In the genomic region with DNA sequence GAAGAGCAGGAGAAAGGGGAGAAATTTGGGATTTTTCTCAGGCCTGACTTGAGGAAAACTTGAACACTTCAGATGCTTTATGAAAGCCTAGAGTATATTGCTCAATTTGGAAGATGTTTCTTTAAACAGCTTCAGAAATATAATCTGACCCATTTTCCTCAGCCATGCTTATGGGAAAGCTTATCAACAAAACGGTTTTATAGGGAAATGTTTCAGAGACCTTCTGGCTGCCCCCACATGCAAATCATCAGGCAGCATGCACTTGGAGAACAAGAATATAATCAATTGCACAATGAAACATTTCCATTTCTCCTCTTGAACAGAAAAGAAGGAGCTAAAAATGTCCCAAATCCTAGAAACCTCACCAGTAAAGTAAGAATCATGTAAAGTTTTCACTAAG, we compare ENCODE assay signal across 29 cellular contexts.
"Had no signal": no experiment of that assay in that cellular context is flagged by ENCODE, and none has a peak within 500 bp of the region (broad histone marks: within the 10 kb centered on the region; RNA-seq: fewer than 3 reads in every experiment).

No MANE protein-coding gene starts in this region.

- DNase-seq: activated CD4-positive, alpha-beta T cell treated with anti-CD3 and anti-CD28 coated beads, Interleukin-2, amount 10 ng/mL, durations not matched to agents 24 days and 14 days; activated CD4-positive, alpha-beta T cell treated with anti-CD3 and anti-CD28 coated beads, Interleukin-2, amount 50 U/mL, for 4 hours; activated CD8-positive, alpha-beta T cell treated with anti-CD3 and anti-CD28 coated beads for 36 hours; activated gamma-delta T cell treated with Interleukin-2 at 50 U/mL for 16 hours; activated naive CD4-positive, alpha-beta T cell treated with anti-CD3 and anti-CD28 coated beads for 36 hours; activated T-cell treated with anti-CD3 and anti-CD28 coated beads, Interleukin-2, amount 50 U/mL, for 4 hours; anterior cingulate cortex; caudate nucleus; MM.1S; MV-4-11; NCI-H1092 treated with DMSO at 0.1 percent for 48 hours; NCI-H1417; NCI-H146; NCI-H187 treated with DMSO at 0.1 percent for 48 hours; NCI-H2081; NCI-H2171 treated with DMSO at 0.1 percent for 48 hours; NCI-H2227 treated with DMSO at 0.1 percent for 48 hours; NCI-H446; NCI-H510A treated with DMSO at 0.1 percent for 48 hours; SHP77; SJCRH30; T1000; WERI-Rb-1 had no signal

- H3K4me3 Mint-ChIP-seq: activated CD4-positive, alpha-beta T cell treated with anti-CD3 and anti-CD28 coated beads, Interleukin-2, amount 10 ng/mL, durations not matched to agents 24 days and 14 days; activated CD8-positive, alpha-beta T cell treated with anti-CD3 and anti-CD28 coated beads for 36 hours; activated naive CD4-positive, alpha-beta T cell treated with anti-CD3 and anti-CD28 coated beads for 36 hours; activated T-cell treated with anti-CD3 and anti-CD28 coated beads, Interleukin-2, amount 50 U/mL, for 4 hours; activated T-helper 1 cell treated with anti-CD3 and anti-CD28 coated beads, Interleukin-12 subunit alpha, Interleukin-12 subunit beta, Interleukin-2, Interleukin-4 antibody, amounts not matched to agents 30 ng/mL and 10 ng/mL and 1 ng/mL, durations not matched to agents 14 hours and 24 hours and 36 hours; brain had no signal

- H3K9me3 ChIP-seq: SJCRH30 had no signal

- H3K4me1 Mint-ChIP-seq: activated CD4-positive, alpha-beta T cell treated with anti-CD3 and anti-CD28 coated beads, Interleukin-2, amount 10 ng/mL, durations not matched to agents 24 days and 14 days had no signal

- H3K9me3 Mint-ChIP-seq: activated CD4-positive, alpha-beta T cell treated with anti-CD3 and anti-CD28 coated beads, Interleukin-2, amount 10 ng/mL, durations not matched to agents 24 days and 14 days; activated naive CD4-positive, alpha-beta T cell treated with anti-CD3 and anti-CD28 coated beads for 36 hours; activated T-cell treated with anti-CD3 and anti-CD28 coated beads, Interleukin-2, amount 50 U/mL, for 4 hours; activated T-helper 1 cell treated with anti-CD3 and anti-CD28 coated beads, Interleukin-12 subunit alpha, Interleukin-12 subunit beta, Interleukin-2, Interleukin-4 antibody, amounts not matched to agents 30 ng/mL and 10 ng/mL and 1 ng/mL, durations not matched to agents 14 hours and 24 hours and 36 hours; brain had no signal

- H3K36me3 Mint-ChIP-seq: activated naive CD4-positive, alpha-beta T cell treated with anti-CD3 and anti-CD28 coated beads, Interleukin-2, amount 50 U/mL, for 72 hours; brain had no signal

- H3K36me3 ChIP-seq: SJCRH30, WERI-Rb-1 had no signal

- H3K27ac Mint-ChIP-seq: activated CD4-positive, alpha-beta T cell treated with anti-CD3 and anti-CD28 coated beads, Interleukin-2, amount 10 ng/mL, durations not matched to agents 24 days and 14 days; activated CD8-positive, alpha-beta T cell treated with anti-CD3 and anti-CD28 coated beads for 36 hours; activated naive CD4-positive, alpha-beta T cell treated with anti-CD3 and anti-CD28 coated beads for 36 hours; activated naive CD4-positive, alpha-beta T cell treated with anti-CD3 and anti-CD28 coated beads, Interleukin-2, amount 50 U/mL, for 72 hours; activated T-helper 1 cell treated with anti-CD3 and anti-CD28 coated beads, Interleukin-12 subunit alpha, Interleukin-12 subunit beta, Interleukin-2, Interleukin-4 antibody, amounts not matched to agents 30 ng/mL and 10 ng/mL and 1 ng/mL, durations not matched to agents 14 hours and 24 hours and 36 hours; brain had no signal

- ATAC-seq: activated CD8-positive, alpha-beta T cell treated with anti-CD3 and anti-CD28 coated beads for 36 hours; activated naive CD4-positive, alpha-beta T cell treated with anti-CD3 and anti-CD28 coated beads, Interleukin-2, amount 50 U/mL, for 72 hours; activated T-cell treated with anti-CD3 and anti-CD28 coated beads, Interleukin-2, amount 50 U/mL, for 4 hours; Panc1 had no signal

- H3K4me3 ChIP-seq: SJCRH30, SK-N-MC had no signal

- H3K27me3 ChIP-seq: SJCRH30 had no signal

- H3K27ac ChIP-seq: KMS-11, SJCRH30, SK-N-MC, WERI-Rb-1 had no signal

- H3K27me3 Mint-ChIP-seq: activated CD4-positive, alpha-beta T cell treated with anti-CD3 and anti-CD28 coated beads, Interleukin-2, amount 10 ng/mL, durations not matched to agents 24 days and 14 days; activated CD8-positive, alpha-beta T cell treated with anti-CD3 and anti-CD28 coated beads for 36 hours had no signal

- H3K4me1 ChIP-seq: SJCRH30 had no signal
